25 cellular contexts compared by ENCODE assay signal in genomic region chr6:10397756-10398438, GRCh38. TPM values are rescaled to one million over a fixed set of nuclear protein-coding genes. Genes with fewer than 3 reads are reported as not detected.
DNase-seq lines count a peak whose midpoint lies in the region; ATAC-seq, FAIRE-seq and TF ChIP-seq lines count a peak whose summit lies in the region.
"Had no signal": no experiment of that assay in that cellular context is flagged by ENCODE, and none has a peak within 500 bp of the region (broad histone marks: within the 10 kb centered on the region; RNA-seq: fewer than 3 reads in every experiment).

No MANE protein-coding gene starts in this region.

- H3K27me3 Mint-ChIP-seq in nephron progenitor cell (ENCODE audit: low read depth, poor library complexity), result peaks cover 100% of the 10 kb centered on the region
- no peaks in the 10 kb centered on the region for H3K27me3 Mint-ChIP-seq in Caco-2 (ENCODE audit: insufficient read depth, unreplicated experiment)

- no peaks in the 10 kb centered on the region for H4K20me1 ChIP-seq in HepG2 (ENCODE audit: insufficient read depth, low read length)

- no peak overlapping the region for H3K4me3 ChIP-seq in HepG2 (replicated peaks in 1 of 3; ENCODE audit: insufficient read depth in 1 of 3, low read depth in 2 of 3, low read length in 3 of 3)
- H3K4me3 ChIP-seq in right lobe of liver, result no peak overlapping the region
- peak overlapping the region; percentile 30 for H3K4me3 ChIP-seq in coronary artery
- no peak overlapping the region for H3K4me3 ChIP-seq in Caco-2 (ENCODE audit: low read depth, low read length)
- H3K4me3 ChIP-seq: SJSA1, transverse colon had no signal

- WGBS in HepG2 (ENCODE audit: low lambda C conversion rate), result 13% methylated on average over 24 of the region's 28 CpGs
- 29% methylated on average over 6 of the region's 28 CpGs for WGBS in right lobe of liver (ENCODE audit: insufficient coverage, low coverage, low lambda C conversion rate, missing lambda C conversion rate)

- no peak for TF ChIP-seq POLR2A in HepG2 (IDR thresholded peaks at IDR 0.05; ENCODE audit: insufficient read depth in 1 of 2, low read depth in 2 of 2, low read length in 2 of 2)
- no peak for TF ChIP-seq POLR2A in right lobe of liver (IDR thresholded peaks at IDR 0.05)

- peaks cover 7 to 64% of the 10 kb centered on the region in 2 experiments; a peak in 4 of 5 replicates for H3K27me3 ChIP-seq in HepG2 (ENCODE audit: control insufficient read depth in 1 of 2, insufficient read depth in 2 of 2, low read length in 2 of 2)
- H3K27me3 ChIP-seq in right lobe of liver, result peaks cover 22 to 44% of the 10 kb centered on the region in 2 donors
- no peaks in the 10 kb centered on the region for H3K27me3 ChIP-seq in Caco-2 (replicated peaks; ENCODE audit: control insufficient read depth, insufficient read depth, low read length)
- H3K27me3 ChIP-seq: SJSA1 had no signal

- H3K27ac Mint-ChIP-seq in nephron progenitor cell (no peak overlapping the region), Caco-2 (ENCODE audit: unreplicated experiment) (no peak overlapping the region)
- H3K27ac Mint-ChIP-seq: activated T-cell treated with anti-CD3 and anti-CD28 coated beads, Interleukin-2, amount 50 U/mL, for 24 hours; naive thymus-derived CD4-positive, alpha-beta T cell had no signal

- no peak for FAIRE-seq in HepG2 (lab: Jason Lieb, UNC)

- intact Hi-C loops in HepG2 (cut with micrococcal nuclease; ENCODE audit: unreplicated experiment), result no loop called here
- intact Hi-C loops in right lobe of liver (cut with DNase I), result no loop called here
- intact Hi-C loops in Caco-2 (cut with micrococcal nuclease; ENCODE audit: unreplicated experiment), result no loop called here

- H3K9me3 Mint-ChIP-seq in nephron progenitor cell, result no peaks in the 10 kb centered on the region
- no peaks in the 10 kb centered on the region for H3K9me3 Mint-ChIP-seq in Caco-2 (ENCODE audit: unreplicated experiment)

- H3K4me1 ChIP-seq in HepG2 (ENCODE audit: insufficient read depth, low read length) (no peaks in the 10 kb centered on the region), right lobe of liver (no peaks in the 10 kb centered on the region), Caco-2 (peaks cover 10% of the 10 kb centered on the region)
- H3K4me1 ChIP-seq: transverse colon had no signal

- H3K36me3 Mint-ChIP-seq in nephron progenitor cell (ENCODE audit: low read depth) (no peaks in the 10 kb centered on the region), Caco-2 (ENCODE audit: insufficient read depth, unreplicated experiment) (peaks cover 6% of the 10 kb centered on the region)

- no peak overlapping the region for H3K4me2 ChIP-seq in HepG2 (ENCODE audit: low read depth, low read length)

- H3K9me3 ChIP-seq in HepG2 (ENCODE audit: low read length) (no peaks in the 10 kb centered on the region), right lobe of liver (no peaks in the 10 kb centered on the region), Caco-2 (no peaks in the 10 kb centered on the region)
- H3K9me3 ChIP-seq: gastroesophageal sphincter, SJSA1, transverse colon had no signal

- no peak for DNase-seq in HepG2 (ENCODE audit: low spot score)
- no peak for DNase-seq in right lobe of liver
- DNase-seq in coronary artery (ENCODE audit: low spot score), result no peak
- peak; percentile 60 for DNase-seq in nephron progenitor cell
- no peak for DNase-seq in anterior cingulate cortex (lab: John Stamatoyannopoulos, UW)
- no peak for DNase-seq in omental fat pad (ENCODE audit: low spot score)
- no peak for DNase-seq in Caco-2
- DNase-seq: activated naive CD4-positive, alpha-beta T cell; activated T-cell treated with anti-CD3 and anti-CD28 coated beads, Interleukin-2, amount 50 U/mL, for 24 hours; amniotic stem cell; caudate nucleus; erythroblast; KBM-7; mesenchymal stem cell; naive thymus-derived CD4-positive, alpha-beta T cell; NCI-H1694 treated with DMSO at 0.1 percent for 48 hours; NCI-H82; PC-3; stimulated activated CD4-positive, alpha-beta T cell treated with anti-CD3 and anti-CD28 coated beads, Interleukin-2, amount 100 ng/mL, for 48 hours; stimulated activated naive CD4-positive, alpha-beta T cell treated with Interleukin-2 at 50 U/mL for 16 hours; transverse colon had no signal

- no peak for TF ChIP-seq EP300 in HepG2 (IDR thresholded peaks at IDR 0.05; ENCODE audit: low read depth in 2 of 2, low read length in 2 of 2)
- TF ChIP-seq EP300 in HepG2 (CRISPR knock-in tag; IDR thresholded peaks at IDR 0.05; ENCODE audit: borderline replicate concordance), result no peak

- no peaks in the 10 kb centered on the region for H3K79me2 ChIP-seq in HepG2 (ENCODE audit: insufficient read depth, low read length)

- H3K36me3 ChIP-seq in HepG2 (replicated peaks in 1 of 2; ENCODE audit: control insufficient read depth in 1 of 2, insufficient read depth in 2 of 2, low read length in 2 of 2) (no peaks in the 10 kb centered on the region), right lobe of liver (no peaks in the 10 kb centered on the region), Caco-2 (ENCODE audit: control insufficient read depth, insufficient read depth, low read length) (no peaks in the 10 kb centered on the region)
- H3K36me3 ChIP-seq: gastroesophageal sphincter, transverse colon had no signal

- POLR2A ChIA-PET in HepG2 (lab: Yijun Ruan, JAX), result no interaction called here
- POLR2A ChIA-PET in Caco-2 (lab: Charles Lee), result no interaction called here

- H3K4me3 Mint-ChIP-seq in nephron progenitor cell (peak overlapping the region; percentile 11), Caco-2 (ENCODE audit: unreplicated experiment) (no peak overlapping the region)
- H3K4me3 Mint-ChIP-seq: activated T-cell treated with anti-CD3 and anti-CD28 coated beads, Interleukin-2, amount 50 U/mL, for 24 hours; naive thymus-derived CD4-positive, alpha-beta T cell had no signal

- H3K27ac ChIP-seq in HepG2 (ENCODE audit: extremely low read length, insufficient read depth, low read length) (no peak overlapping the region), right lobe of liver (no peak overlapping the region), coronary artery (no peak overlapping the region)
- H3K27ac ChIP-seq: SJSA1, transverse colon had no signal

- no peak for TF ChIP-seq RAD21 in HepG2 (CRISPR knock-in tag; IDR thresholded peaks at IDR 0.05)

- TF ChIP-seq CTCF in HepG2 (CRISPR knock-in tag; IDR thresholded peaks at IDR 0.05) (no peak), right lobe of liver (IDR thresholded peaks at IDR 0.05) (no peak), coronary artery (IDR thresholded peaks at IDR 0.05) (no peak), nephron progenitor cell (IDR thresholded peaks at IDR 0.05) (no peak), omental fat pad (IDR thresholded peaks at IDR 0.05) (no peak), Caco-2 (IDR thresholded peaks at IDR 0.05; ENCODE audit: insufficient read depth in 1 of 2, low read depth in 1 of 2, low read length in 1 of 2, severe bottlenecking in 1 of 2, unreplicated experiment in 1 of 2) (no peak)

- no TSS peak for BruUV-seq in HepG2 (replicated peaks; lab: Mats Ljungman, UMichigan)
- no TSS peak for BruUV-seq in Caco-2 (replicated peaks; lab: Mats Ljungman, UMichigan)

- peaks cover 34% of the 10 kb centered on the region for H3K4me1 Mint-ChIP-seq in nephron progenitor cell
- peaks cover 12% of the 10 kb centered on the region for H3K4me1 Mint-ChIP-seq in Caco-2 (ENCODE audit: low read depth, unreplicated experiment)

- CTCF ChIA-PET in HepG2 (lab: Yijun Ruan, JAX; ENCODE audit: low intra/inter-chr PET ratio, low total read pairs), result no interaction called here
- CTCF ChIA-PET in Caco-2 (lab: Charles Lee), result no interaction called here

- in situ Hi-C loops in HepG2 (cut with HindIII; ENCODE audit: extremely low pct_ligation_motif_present, low pct_unique_long_range_greater_than_20kb), result no loop called here

- ATAC-seq in HepG2, result peak; percentile 50
- ATAC-seq in right lobe of liver, result no peak
- no peak for ATAC-seq in omental fat pad (ENCODE audit: low FRiP score)
- no peak for ATAC-seq in HG03175 (IDR thresholded peaks at IDR 0.05; ENCODE audit: unreplicated experiment)
- ATAC-seq: gastroesophageal sphincter; naive thymus-derived CD4-positive, alpha-beta T cell; PC-3 had no signal

- no peak overlapping the region for H2AFZ ChIP-seq in HepG2 (ENCODE audit: low read length)

- H3K9ac ChIP-seq in HepG2 (ENCODE audit: insufficient read depth, low read depth, low read length), result no peak overlapping the region

TF ChIP-seq in HepG2, 621 proteins besides CTCF, POLR2A, EP300 and RAD21 (continues in another document):
- TF ChIP-seq ZFY (CRISPR knock-in tag; IDR thresholded peaks at IDR 0.05) (no peak), ZNF879 (CRISPR knock-in tag; IDR thresholded peaks at IDR 0.05) (no peak), ZNF256 (CRISPR knock-in tag; conservative IDR thresholded peaks at IDR 0.05) (no peak)

RNA-seq across cellular contexts. Expression of gene TFAP2A, which starts 17.0 kb away (rescaled TPM):
- total RNA-seq in HepG2 (2016; rRNA removed; fragmentation: Illumina TruSeq; extraction: Trizol) (not detected in 2 replicates), right lobe of liver (under 1 TPM in 3 of 6 experiments, not detected in 3; 0.07 to 0.18 (median 0.12) TPM), omental fat pad (not detected), Caco-2 (2022) (6.3 and 8.7 TPM in 2 replicates)
- not detected in 2 replicates for total RNA-seq in HepG2 (2016; cell fraction: cytosol; rRNA removed; fragmentation: Illumina TruSeq; extraction: Trizol; ENCODE audit: low read depth)
- not detected in 2 replicates for total RNA-seq in HepG2 (2016; cell fraction: insoluble cytoplasmic fraction; rRNA removed; fragmentation: Illumina TruSeq; extraction: Trizol)
- not detected in 2 replicates for total RNA-seq in HepG2 (2016; cell fraction: membrane; rRNA removed; fragmentation: Illumina TruSeq; extraction: Trizol)
- total RNA-seq in HepG2 (2016; cell fraction: nucleus; rRNA removed; fragmentation: Illumina TruSeq; extraction: Trizol), result not detected in 2 replicates
- polyA plus RNA-seq in HepG2 (2011; rRNA removed), result not detected in 2 replicates
- 0.04 and 0.09 TPM in 2 replicates for polyA plus RNA-seq in HepG2 (2011; cell fraction: cytosol; rRNA removed)
- not detected in 2 replicates for polyA plus RNA-seq in HepG2 (2011; cell fraction: nucleus; rRNA removed)
- polyA plus RNA-seq in HepG2 (2012), result not detected in 2 replicates
- polyA plus RNA-seq in HepG2 (2016; cell fraction: cytosol; fragmentation: Illumina TruSeq; extraction: Trizol; ENCODE audit: low read depth), result not detected in 2 replicates
- polyA plus RNA-seq in HepG2 (2016; cell fraction: insoluble cytoplasmic fraction; fragmentation: Illumina TruSeq; extraction: Trizol; ENCODE audit: low read depth), result not detected in 2 replicates
- not detected in 2 replicates for polyA plus RNA-seq in HepG2 (2016; cell fraction: membrane; fragmentation: Illumina TruSeq; extraction: Trizol; ENCODE audit: low read depth)
- not detected in 2 replicates for polyA plus RNA-seq in HepG2 (2016; cell fraction: nucleus; fragmentation: Illumina TruSeq; extraction: Trizol; ENCODE audit: insufficient read depth, low read depth)
- 48.3 TPM in 1 of 2 replicates, not detected in the other for polyA minus RNA-seq in HepG2 (2011; rRNA and poly(A)+ RNA removed; ENCODE audit: low replicate concordance)
- polyA minus RNA-seq in HepG2 (2011; cell fraction: cytosol; rRNA and poly(A)+ RNA removed), result 0.99 and 2.1 TPM in 2 replicates
- polyA minus RNA-seq in HepG2 (2011; cell fraction: nucleus; rRNA and poly(A)+ RNA removed), result 0.25 and 1.2 TPM in 2 replicates
- total RNA-seq: naive thymus-derived CD4-positive, alpha-beta T cell; skeletal muscle tissue; transverse colon had no signal
- polyA plus RNA-seq: naive thymus-derived CD4-positive, alpha-beta T cell had no signal
